8 cellular contexts compared by ENCODE assay signal in the genomic region with DNA sequence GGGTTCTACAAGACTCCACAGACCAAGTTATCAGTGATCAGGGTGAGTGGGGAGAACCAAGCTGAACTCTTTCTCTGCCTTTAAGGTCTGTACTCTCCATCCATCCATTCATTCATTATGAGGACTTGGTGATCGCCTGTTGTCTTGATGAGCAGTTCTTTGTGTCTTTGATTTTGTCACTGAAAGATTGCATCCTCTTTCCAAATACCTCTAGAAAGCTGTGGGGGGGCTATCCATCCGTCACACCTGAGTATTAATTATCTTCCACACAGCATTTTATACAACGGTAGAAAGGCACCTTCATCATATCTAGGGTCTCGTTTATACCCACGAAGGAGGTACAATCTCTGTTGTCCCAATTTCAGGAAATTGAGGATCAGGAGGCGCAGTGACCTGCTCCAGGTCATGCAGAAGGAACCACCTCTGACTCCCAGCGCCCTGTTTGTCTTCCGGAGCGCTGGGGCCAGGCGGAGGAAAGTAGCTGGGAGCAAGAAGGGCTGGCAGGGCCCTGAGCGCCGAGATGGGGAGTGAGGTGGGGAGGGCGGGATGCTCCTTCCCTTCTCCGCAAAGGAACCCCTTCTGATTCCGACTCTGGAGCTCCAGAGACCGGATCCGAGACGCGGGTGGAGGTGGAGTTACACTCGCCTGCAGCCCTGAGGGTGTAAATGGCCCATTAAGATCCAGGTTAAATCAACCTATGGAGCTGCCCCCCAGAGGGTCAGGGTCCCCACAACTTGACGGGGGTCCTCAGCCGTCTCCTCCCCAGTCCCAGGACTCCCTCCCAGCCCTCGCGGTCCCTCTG. TPM values are rescaled to one million over a fixed set of nuclear protein-coding genes. Genes with fewer than 3 reads are reported as not detected.
A peak's percentile ranks its signal among the peaks of the same experiment; 100 is the strongest.
DNase-seq lines count a peak whose midpoint lies in the region; ATAC-seq and TF ChIP-seq lines count a peak whose summit lies in the region.

No MANE protein-coding gene starts in this region.

- in situ Hi-C loops in mammary epithelial cell (cut with MboI; ENCODE audit: low sequenced_read_pairs in 2 of 2): no loop called here
- in situ Hi-C loops in ACHN (cut with HindIII; ENCODE audit: low pct_ligation_motif_present, low pct_unique_long_range_greater_than_20kb, low sequenced_read_pairs): no loop called here

- WGBS in mammary epithelial cell (ENCODE audit: low coverage, missing lambda C conversion rate): 11% methylated on average over 9 of the region's 24 CpGs
- 7 to 15% methylated on average over 15 to 16 of the region's 24 CpGs for WGBS in mesodermal cell (ENCODE audit: insufficient coverage in 2 of 2), 2 experiments
- 13 to 14% methylated on average over 22 to 24 of the region's 24 CpGs for WGBS in aorta, 2 donors

- H3K27me3 Mint-ChIP-seq in CD4-positive, alpha-beta T cell: no peaks in the 10 kb centered on the region

- H3K9ac ChIP-seq in mammary epithelial cell (ENCODE audit: insufficient read depth, low read length): no peak overlapping the region

- H3K9me3 Mint-ChIP-seq in CD4-positive, alpha-beta T cell: no peaks in the 10 kb centered on the region

- no peak overlapping the region for H3K27ac ChIP-seq in CD4-positive, alpha-beta T cell (ENCODE audit: low read depth, low read length)
- H3K27ac ChIP-seq in mammary epithelial cell (ENCODE audit: insufficient read depth, low read depth, low read length): no peak overlapping the region
- no peak overlapping the region for H3K27ac ChIP-seq in mesodermal cell (ENCODE audit: low read depth, low read length, severe bottlenecking)
- no peak overlapping the region for H3K27ac ChIP-seq in aorta (ENCODE audit: low read depth in 1 of 2, low read length in 2 of 2)

- CTCF ChIA-PET in CD4-positive, alpha-beta T cell (lab: Charles Lee): no interaction called here
- CTCF ChIA-PET in mammary epithelial cell (lab: Charles Lee; ENCODE audit: low non-redundant PET): interaction anchor here (0.5 kb wide), 1 partner anchor 98 kb away, joined by 3 read pairs; no protein-coding TSS in a partner anchor

- peak overlapping the region; percentile 83 for H2AFZ ChIP-seq in mammary epithelial cell (ENCODE audit: low read depth, low read length)

- H3K36me3 Mint-ChIP-seq in CD4-positive, alpha-beta T cell (ENCODE audit: low read depth): peaks cover 14% of the 10 kb centered on the region

- no peak for ATAC-seq in CD4-positive, alpha-beta T cell (ENCODE audit: poor library complexity)
- peak; percentile 53 for ATAC-seq in GM19452 (IDR thresholded peaks at IDR 0.05; ENCODE audit: unreplicated experiment)
- ATAC-seq in HG03460 (IDR thresholded peaks at IDR 0.05; ENCODE audit: unreplicated experiment): peak; percentile 39
- peak; percentile 71 for ATAC-seq in aorta (ENCODE audit: low FRiP score)

- BruUV-seq in mammary epithelial cell (replicated peaks; lab: Mats Ljungman, UMichigan): no TSS peak

- peak overlapping the region; percentile 79 for H3K4me2 ChIP-seq in mammary epithelial cell (ENCODE audit: insufficient read depth, low read depth, low read length)

- no peaks in the 10 kb centered on the region for H4K20me1 ChIP-seq in mammary epithelial cell (ENCODE audit: insufficient read depth, low read length)

- H3K4me1 Mint-ChIP-seq in CD4-positive, alpha-beta T cell (ENCODE audit: low read depth): peaks cover 24% of the 10 kb centered on the region

- peaks cover 34% of the 10 kb centered on the region for H3K4me1 ChIP-seq in mammary epithelial cell (ENCODE audit: insufficient read depth, low read length)
- H3K4me1 ChIP-seq in mesodermal cell (ENCODE audit: control insufficient read depth, insufficient read depth, low read length, poor library complexity, severe bottlenecking): peaks cover 6% of the 10 kb centered on the region
- H3K4me1 ChIP-seq in aorta (ENCODE audit: control insufficient read depth in 1 of 2, insufficient read depth in 2 of 2, low read length in 2 of 2): no peaks in the 10 kb centered on the region

- no peak for DNase-seq in CD4-positive, alpha-beta T cell
- DNase-seq in mammary epithelial cell (no peak), aorta (no peak), ACHN (no peak)
- no peak for DNase-seq in central memory CD4-positive, alpha-beta T cell

- H3K9me3 ChIP-seq in CD4-positive, alpha-beta T cell (ENCODE audit: control insufficient read depth, low read length): no peaks in the 10 kb centered on the region
- no peaks in the 10 kb centered on the region for H3K9me3 ChIP-seq in mammary epithelial cell (replicated peaks; ENCODE audit: insufficient read depth, low read length)
- no peaks in the 10 kb centered on the region for H3K9me3 ChIP-seq in mesodermal cell (ENCODE audit: control insufficient read depth, low read length)
- no peaks in the 10 kb centered on the region for H3K9me3 ChIP-seq in aorta (ENCODE audit: control insufficient read depth, low read length)

- H3K4me3 ChIP-seq in mammary epithelial cell (replicated peaks in 1 of 3; ENCODE audit: insufficient read depth in 1 of 3, low read depth in 2 of 3, low read length in 3 of 3) (peak overlapping the region; percentile 47 to 63 (median 49)), mesodermal cell (ENCODE audit: extremely low read depth, insufficient read depth, low read length, poor library complexity, severe bottlenecking) (peak overlapping the region; percentile 53), aorta (ENCODE audit: low read length in 2 of 2) (peak overlapping the region; percentile 14 to 76)

- TF ChIP-seq CTCF in CD4-positive, alpha-beta T cell (IDR thresholded peaks at IDR 0.05): no peak
- TF ChIP-seq CTCF in mammary epithelial cell (conservative IDR thresholded peaks at IDR 0.05 in 1 of 2, IDR thresholded peaks at IDR 0.05 in 1 of 2; ENCODE audit: extremely low read depth in 1 of 2, insufficient read depth in 1 of 2, low read depth in 1 of 2, low read length in 2 of 2): no peak

- H3K79me2 ChIP-seq in mammary epithelial cell (ENCODE audit: insufficient read depth, low read length): no peaks in the 10 kb centered on the region

- dilution Hi-C loops in mammary epithelial cell (cut with HindIII; ENCODE audit: low sequenced_read_pairs): no loop called here

- H3K27ac Mint-ChIP-seq in CD4-positive, alpha-beta T cell: peak overlapping the region; percentile 17

- H3K4me3 Mint-ChIP-seq in CD4-positive, alpha-beta T cell: peak overlapping the region; percentile 97

- no peaks in the 10 kb centered on the region for H3K27me3 ChIP-seq in CD4-positive, alpha-beta T cell (ENCODE audit: control insufficient read depth, insufficient read depth, low read length)
- H3K27me3 ChIP-seq in mammary epithelial cell (ENCODE audit: insufficient read depth, low read length): no peaks in the 10 kb centered on the region
- no peaks in the 10 kb centered on the region for H3K27me3 ChIP-seq in aorta (ENCODE audit: control insufficient read depth in 1 of 2, insufficient read depth in 2 of 2, low read length in 1 of 2)

- intact Hi-C loops in CD4-positive, alpha-beta T cell (cut with DNase I, micrococcal nuclease): loop anchor here (1.0 to 5.0 kb wide), 5 partner anchors 53 to 417 kb away; a partner anchor contains a TSS
- intact Hi-C loops in mammary epithelial cell (cut with micrococcal nuclease) (loop anchor here (10.0 kb wide), 1 partner anchor 461 kb away; no protein-coding TSS in a partner anchor), aorta (cut with DNase I) (loop anchor here (2.0 to 10.0 kb wide), 4 partner anchors 52 to 123 kb away; a partner anchor contains a TSS)

- POLR2A ChIA-PET in CD4-positive, alpha-beta T cell (lab: Charles Lee): interaction anchor here (1.7 kb wide), 1 partner anchor 417 kb away, joined by 5 read pairs; a partner anchor contains a TSS

- H3K36me3 ChIP-seq in mammary epithelial cell (ENCODE audit: insufficient read depth, low read length): no peaks in the 10 kb centered on the region
- no peaks in the 10 kb centered on the region for H3K36me3 ChIP-seq in mesodermal cell (ENCODE audit: control insufficient read depth, insufficient read depth, low read length)
- H3K36me3 ChIP-seq in aorta (ENCODE audit: control insufficient read depth in 1 of 2, insufficient read depth in 2 of 2, low read length in 1 of 2): no peaks in the 10 kb centered on the region

RNA-seq across cellular contexts. Expression of a gene that starts 0.6 kb away (rescaled TPM):
- 1 to 10 TPM; 4.1 to 4.4 TPM for total RNA-seq in CD4-positive, alpha-beta T cell
- total RNA-seq in mammary epithelial cell: 10 to 100 TPM; 13.6 to 20.5 TPM
- 7.4 TPM for polyA plus RNA-seq in mammary epithelial cell
- 8.6 TPM for polyA minus RNA-seq in mammary epithelial cell
- 6.2 TPM for polyA plus RNA-seq in mesodermal cell (2013, experiment 1 of 2)
- polyA plus RNA-seq in mesodermal cell (2013, experiment 2 of 2): 5.6 TPM
- 10 to 100 TPM; 10.3 to 11.5 TPM for total RNA-seq in aorta
- polyA plus RNA-seq in aorta: 1 to 10 TPM; 6.6 to 8.9 TPM

RNA-seq across cellular contexts. Expression of a gene that starts 52.3 kb away (rescaled TPM):
- total RNA-seq in CD4-positive, alpha-beta T cell: 10 to 100 TPM; 23.2 to 26.5 TPM
- total RNA-seq in mammary epithelial cell (10 to 100 TPM; 35.2 to 40.9 TPM), aorta (10 to 100 TPM; 39.6 to 42.8 TPM)
- polyA plus RNA-seq in mammary epithelial cell (21.2 TPM), aorta (10 to 100 TPM; 41.7 to 49.7 TPM)
- polyA minus RNA-seq in mammary epithelial cell: 19.6 TPM
- 49.4 TPM for polyA plus RNA-seq in mesodermal cell (2013, experiment 1 of 2)
- polyA plus RNA-seq in mesodermal cell (2013, experiment 2 of 2): 34.8 TPM
